ENCODE assay signal across 26 cellular contexts in genomic region chr1:247548847-247549246, GRCh38. TPM values are rescaled to one million over a fixed set of nuclear protein-coding genes. Genes with fewer than 3 reads are reported as not detected.
DNase-seq lines count a peak whose midpoint lies in the region; ATAC-seq lines count a peak whose summit lies in the region.
"Had no signal": no experiment of that assay in that cellular context is flagged by ENCODE, and none has a peak within 500 bp of the region (broad histone marks: within the 10 kb centered on the region; RNA-seq: fewer than 3 reads in every experiment).

Gene GCSAML (plus strand): TSS chr1:247549134. CDS start chr1:247549192, 58 bp downstream.

- H3K4me1 Mint-ChIP-seq in activated naive CD8-positive, alpha-beta T cell treated with anti-CD3 and anti-CD28 coated beads, Interleukin-2, amount 10 ng/mL, durations not matched to agents 7 days and 5 days = peaks cover 13% of the 10 kb centered on the region
- peaks cover 5 to 11% of the 10 kb centered on the region in 2 donors for H3K4me1 Mint-ChIP-seq in stimulated activated naive B cell treated with anti-CD40 and anti-IgM and Interleukin-4, amounts not matched to agents 10 μg/mL and 1 μg/mL and 100 μg/mL, for 72 hours

- no peaks in the 10 kb centered on the region for H3K9me3 Mint-ChIP-seq in activated naive CD8-positive, alpha-beta T cell treated with anti-CD3 and anti-CD28 coated beads, Interleukin-2, amount 10 ng/mL, durations not matched to agents 7 days and 5 days
- H3K9me3 Mint-ChIP-seq in stimulated activated naive B cell treated with anti-CD40 and anti-IgM and Interleukin-4, amounts not matched to agents 10 μg/mL and 1 μg/mL and 100 μg/mL, for 72 hours = no peaks in the 10 kb centered on the region

- POLR2A ChIA-PET in activated naive CD8-positive, alpha-beta T cell treated with anti-CD3 and anti-CD28 coated beads, Interleukin-2, amount 10 ng/mL, durations not matched to agents 7 days and 5 days (lab: Charles Lee) = no interaction called here

- no peaks in the 10 kb centered on the region for H3K36me3 Mint-ChIP-seq in activated naive CD8-positive, alpha-beta T cell treated with anti-CD3 and anti-CD28 coated beads, Interleukin-2, amount 10 ng/mL, durations not matched to agents 7 days and 5 days
- no peaks in the 10 kb centered on the region for H3K36me3 Mint-ChIP-seq in stimulated activated naive B cell treated with anti-CD40 and anti-IgM and Interleukin-4, amounts not matched to agents 10 μg/mL and 1 μg/mL and 100 μg/mL, for 72 hours
- H3K36me3 Mint-ChIP-seq: CD14-positive monocyte had no signal

- peaks cover 17% of the 10 kb centered on the region for H3K27me3 Mint-ChIP-seq in activated naive CD8-positive, alpha-beta T cell treated with anti-CD3 and anti-CD28 coated beads, Interleukin-2, amount 10 ng/mL, durations not matched to agents 7 days and 5 days
- H3K27me3 Mint-ChIP-seq in stimulated activated naive B cell treated with anti-CD40 and anti-IgM and Interleukin-4, amounts not matched to agents 10 μg/mL and 1 μg/mL and 100 μg/mL, for 72 hours = peaks cover 19 to 20% of the 10 kb centered on the region in 2 donors

- no peak for ATAC-seq in activated naive CD8-positive, alpha-beta T cell treated with anti-CD3 and anti-CD28 coated beads, Interleukin-2, amount 10 ng/mL, durations not matched to agents 7 days and 5 days (ENCODE audit: low read depth)
- ATAC-seq in stimulated activated naive B cell treated with anti-CD40 and anti-IgM and Interleukin-4, amounts not matched to agents 10 μg/mL and 1 μg/mL and 100 μg/mL, for 72 hours (replicated peaks) = peak; percentile 25 to 46
- ATAC-seq in GM18861 (IDR thresholded peaks at IDR 0.05; ENCODE audit: unreplicated experiment) = no peak

- peak within 1 kb of the TSS; percentile 64 for H3K4me3 Mint-ChIP-seq in activated naive CD8-positive, alpha-beta T cell treated with anti-CD3 and anti-CD28 coated beads, Interleukin-2, amount 10 ng/mL, durations not matched to agents 7 days and 5 days
- H3K4me3 Mint-ChIP-seq in stimulated activated naive B cell treated with anti-CD40 and anti-IgM and Interleukin-4, amounts not matched to agents 10 μg/mL and 1 μg/mL and 100 μg/mL, for 72 hours = peak within 1 kb of the TSS; percentile 11 to 33

- H3K27ac Mint-ChIP-seq in activated naive CD8-positive, alpha-beta T cell treated with anti-CD3 and anti-CD28 coated beads, Interleukin-2, amount 10 ng/mL, durations not matched to agents 7 days and 5 days = no peak within 1 kb of the TSS
- H3K27ac Mint-ChIP-seq in stimulated activated naive B cell treated with anti-CD40 and anti-IgM and Interleukin-4, amounts not matched to agents 10 μg/mL and 1 μg/mL and 100 μg/mL, for 72 hours = no peak within 1 kb of the TSS

- DNase-seq in activated T-cell treated with anti-CD3 and anti-CD28 coated beads for 24 hours (ENCODE audit: low read depth) (peak; percentile 7), KG1 (lab: John Stamatoyannopoulos, UW) (peak; percentile 56), NCI-H2029 (lab: John Stamatoyannopoulos, UW) (no peak), NCI-H2227 treated with DMSO at 0.1 percent for 48 hours (lab: John Stamatoyannopoulos, UW) (no peak)
- no peak for DNase-seq in activated T-cell treated with anti-CD3 and anti-CD28 coated beads, Interleukin-2, amount 50 U/mL, for 1 hour
- no peak for DNase-seq in activated naive CD8-positive, alpha-beta T cell treated with anti-CD3 and anti-CD28 coated beads, Interleukin-2, amount 10 ng/mL, durations not matched to agents 7 days and 5 days
- DNase-seq in stimulated activated naive B cell treated with anti-CD40 and anti-IgM and Interleukin-4, amounts not matched to agents 10 μg/mL and 1 μg/mL and 100 μg/mL, for 72 hours = no peak
- DNase-seq: activated CD4-positive, CD25-positive, alpha-beta regulatory T cell treated with anti-CD3 and anti-CD28 coated beads, Interleukin-2, amount 50 U/mL, for 72 hours; activated CD8-positive, alpha-beta memory T cell treated with anti-CD3 and anti-CD28 coated beads, Interleukin-2, amount 50 U/mL, for 48 hours; activated naive CD4-positive, alpha-beta T cell; anterior cingulate cortex; central memory CD4-positive, alpha-beta T cell; DMS 273 treated with DMSO at 0.1 percent for 48 hours; foreskin melanocyte; MV-4-11; NCI-H2081; nucleus accumbens; SK-N-SH; stimulated activated CD8-positive, alpha-beta memory T cell treated with anti-CD3 and anti-CD28 coated beads, Interleukin-4, amount 100 ng/mL, for 48 hours; uterus had no signal

RNA-seq across cellular contexts. Expression of gene GCSAML, which starts in this region (rescaled TPM):
- total RNA-seq in activated naive CD8-positive, alpha-beta T cell treated with anti-CD3 and anti-CD28 coated beads, Interleukin-2, amount 10 ng/mL, durations not matched to agents 7 days and 5 days = not detected
- total RNA-seq: epithelial cell of proximal tubule, G401, NCI-H460, smooth muscle cell had no signal

Comparison
In these comparisons a context has a peak if more than half of its experiments do, and no peak if none do; other contexts are left out.
1. DNase-seq: peak in activated T-cell treated with anti-CD3 and anti-CD28 coated beads for 24 hours (single experiment) and KG1 (single experiment); none in activated T-cell treated with anti-CD3 and anti-CD28 coated beads, Interleukin-2, amount 50 U/mL, for 1 hour (single experiment), activated naive CD8-positive, alpha-beta T cell treated with anti-CD3 and anti-CD28 coated beads, Interleukin-2, amount 10 ng/mL, durations not matched to agents 7 days and 5 days (single experiment), stimulated activated naive B cell treated with anti-CD40 and anti-IgM and Interleukin-4, amounts not matched to agents 10 μg/mL and 1 μg/mL and 100 μg/mL, for 72 hours (single experiment), NCI-H2029 (single experiment) and NCI-H2227 treated with DMSO at 0.1 percent for 48 hours (single experiment).
2. ATAC-seq: peak in stimulated activated naive B cell treated with anti-CD40 and anti-IgM and Interleukin-4, amounts not matched to agents 10 μg/mL and 1 μg/mL and 100 μg/mL, for 72 hours (2 of 2); none in activated naive CD8-positive, alpha-beta T cell treated with anti-CD3 and anti-CD28 coated beads, Interleukin-2, amount 10 ng/mL, durations not matched to agents 7 days and 5 days (single experiment) and GM18861 (single experiment).